22 cellular contexts compared by ENCODE assay signal in the genomic region with DNA sequence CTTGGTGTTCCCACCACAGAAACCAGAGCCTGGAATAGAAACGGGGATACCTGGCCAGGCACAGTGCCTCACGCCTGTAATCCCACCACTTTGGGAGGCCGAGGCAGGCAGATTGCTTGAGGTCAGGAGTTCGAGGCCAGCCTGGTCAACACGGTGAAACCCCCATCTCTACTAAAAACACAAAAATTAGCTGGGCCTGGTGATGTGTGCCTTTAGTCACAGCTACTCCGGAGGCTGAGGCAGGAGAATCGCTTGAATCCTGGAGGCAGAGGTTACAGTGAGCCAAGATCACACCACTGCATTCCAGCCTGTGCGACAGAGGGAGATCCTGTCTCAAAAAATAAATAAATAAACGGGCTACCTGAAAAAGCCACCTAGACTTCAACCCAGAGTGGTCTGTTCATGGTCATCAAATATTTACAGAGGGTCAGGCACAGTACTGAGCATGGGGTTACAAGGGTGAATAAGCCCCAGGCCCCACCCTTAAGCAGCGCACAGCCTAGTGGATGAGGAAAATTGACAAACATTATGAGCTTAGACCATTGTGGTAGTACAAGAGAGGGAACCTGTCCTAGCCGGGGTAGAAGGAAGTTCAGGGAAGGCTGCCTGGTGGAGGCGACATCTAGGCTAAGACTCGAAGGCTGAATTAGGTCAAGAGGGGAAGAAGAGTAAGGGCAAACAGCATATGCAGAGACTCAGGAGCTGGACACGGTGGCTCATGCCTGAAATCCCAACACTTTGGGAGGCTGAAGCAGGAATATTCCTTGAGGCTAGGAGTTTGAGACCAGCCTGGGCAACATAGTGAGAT. TPM values are rescaled to one million over a fixed set of nuclear protein-coding genes. Genes with fewer than 3 reads are reported as not detected.
DNase-seq lines count a peak whose midpoint lies in the region; ATAC-seq, FAIRE-seq and TF ChIP-seq lines count a peak whose summit lies in the region.
"Had no signal": no experiment of that assay in that cellular context is flagged by ENCODE, and none has a peak within 500 bp of the region (broad histone marks: within the 10 kb centered on the region; RNA-seq: fewer than 3 reads in every experiment).

No MANE protein-coding gene starts in this region.

- H3K4me3 ChIP-seq in liver (ENCODE audit: low read depth in 1 of 3, low read length in 3 of 3), result no peak overlapping the region
- H3K4me3 ChIP-seq: GM12878, GM23248, MG63, Peyer's patch had no signal

- no peak overlapping the region for H3K9ac ChIP-seq in liver (ENCODE audit: low read depth in 1 of 2, low read length in 2 of 2)
- H3K9ac ChIP-seq: GM23248 had no signal

- H3K27me3 ChIP-seq in liver (ENCODE audit: control insufficient read depth in 4 of 4, insufficient read depth in 4 of 4, low read length in 3 of 4), result no peaks in the 10 kb centered on the region
- H3K27me3 ChIP-seq: MG63, Peyer's patch had no signal

- WGBS in liver, result 45% methylated on average over 14 of the region's 14 CpGs

- no peak overlapping the region for H3K27ac ChIP-seq in liver (ENCODE audit: low read depth in 1 of 2, low read length in 2 of 2)
- H3K27ac ChIP-seq: GM23248, Peyer's patch had no signal

- peak overlapping the region; percentile 50 for H3K27ac Mint-ChIP-seq in stimulated activated effector memory CD8-positive, alpha-beta T cell treated with anti-CD3 and anti-CD28 coated beads, Interleukin-12 subunit alpha, Interleukin-12 subunit beta, amount 100 ng/mL, for 72 hours
- no peak overlapping the region for H3K27ac Mint-ChIP-seq in activated naive CD4-positive, alpha-beta T cell treated with anti-CD3 and anti-CD28 coated beads for 36 hours
- H3K27ac Mint-ChIP-seq: B cell had no signal

- no peaks in the 10 kb centered on the region for H3K9me3 Mint-ChIP-seq in stimulated activated effector memory CD8-positive, alpha-beta T cell treated with anti-CD3 and anti-CD28 coated beads, Interleukin-12 subunit alpha, Interleukin-12 subunit beta, amount 100 ng/mL, for 72 hours
- H3K9me3 Mint-ChIP-seq in activated naive CD4-positive, alpha-beta T cell treated with anti-CD3 and anti-CD28 coated beads for 36 hours, result no peaks in the 10 kb centered on the region
- H3K9me3 Mint-ChIP-seq: CD4-positive, alpha-beta memory T cell had no signal

- no peaks in the 10 kb centered on the region for H3K36me3 ChIP-seq in liver (ENCODE audit: control insufficient read depth in 4 of 4, insufficient read depth in 3 of 4, low read depth in 1 of 4, low read length in 3 of 4)
- H3K36me3 ChIP-seq: MG63, Peyer's patch had no signal

- no peaks in the 10 kb centered on the region for H3K27me3 Mint-ChIP-seq in activated naive CD4-positive, alpha-beta T cell treated with anti-CD3 and anti-CD28 coated beads for 36 hours (ENCODE audit: low read depth)
- H3K27me3 Mint-ChIP-seq: B cell; CD4-positive, alpha-beta memory T cell had no signal

- no peak for ATAC-seq in stimulated activated effector memory CD8-positive, alpha-beta T cell treated with anti-CD3 and anti-CD28 coated beads, Interleukin-12 subunit alpha, Interleukin-12 subunit beta, amount 100 ng/mL, for 72 hours
- ATAC-seq: GM12878, HCT116 had no signal

- no peaks in the 10 kb centered on the region for H3K36me3 Mint-ChIP-seq in stimulated activated effector memory CD8-positive, alpha-beta T cell treated with anti-CD3 and anti-CD28 coated beads, Interleukin-12 subunit alpha, Interleukin-12 subunit beta, amount 100 ng/mL, for 72 hours
- no peaks in the 10 kb centered on the region for H3K36me3 Mint-ChIP-seq in activated naive CD4-positive, alpha-beta T cell treated with anti-CD3 and anti-CD28 coated beads for 36 hours (ENCODE audit: low read depth)
- H3K36me3 Mint-ChIP-seq: CD4-positive, alpha-beta memory T cell had no signal

- H3K4me1 ChIP-seq in liver (ENCODE audit: control insufficient read depth in 4 of 4, insufficient read depth in 4 of 4, low read length in 3 of 4), result peaks cover 4 to 25% (median 17%) of the 10 kb centered on the region in 4 donors

- H3K4me3 Mint-ChIP-seq in stimulated activated effector memory CD8-positive, alpha-beta T cell treated with anti-CD3 and anti-CD28 coated beads, Interleukin-12 subunit alpha, Interleukin-12 subunit beta, amount 100 ng/mL, for 72 hours, result no peak overlapping the region
- no peak overlapping the region for H3K4me3 Mint-ChIP-seq in activated naive CD4-positive, alpha-beta T cell treated with anti-CD3 and anti-CD28 coated beads for 36 hours
- H3K4me3 Mint-ChIP-seq: B cell; CD4-positive, alpha-beta memory T cell had no signal

- DNase-seq in HuH-7 (ENCODE audit: low spot score) (peak; percentile 67), frontal cortex (ENCODE audit: low spot score in 2 of 2) (no peak)
- no peak for DNase-seq in stimulated activated effector memory CD8-positive, alpha-beta T cell treated with anti-CD3 and anti-CD28 coated beads, Interleukin-12 subunit alpha, Interleukin-12 subunit beta, amount 100 ng/mL, for 72 hours (ENCODE audit: low spot score in 2 of 2)
- DNase-seq in activated CD4-positive, alpha-beta T cell treated with anti-CD3 and anti-CD28 coated beads for 48 hours, result no peak
- no peak for DNase-seq in activated naive CD4-positive, alpha-beta T cell treated with anti-CD3 and anti-CD28 coated beads for 36 hours
- DNase-seq: CD4-positive, alpha-beta memory T cell; GDM1; GM23248; Karpas-422; MG63; NCI-H1092 treated with DMSO at 0.1 percent for 48 hours; NCI-H2081 treated with DMSO at 0.1 percent for 48 hours; NCI-H510A treated with DMSO at 0.1 percent for 48 hours; Peyer's patch; SIG-M5; SW 1271 had no signal

- TF ChIP-seq POLR2A in Raji (IDR thresholded peaks at IDR 0.05; ENCODE audit: insufficient read depth, low read depth, low read length), result peak; percentile 22; the same call in 1 of the 2 replicates

- CTCF ChIA-PET in activated naive CD4-positive, alpha-beta T cell treated with anti-CD3 and anti-CD28 coated beads for 36 hours (lab: Charles Lee), result interaction anchor here (1.4 to 1.5 kb wide), 2 partner anchors 37 to 43 kb away, joined by 3 read pairs; no protein-coding TSS in a partner anchor

- no peak for TF ChIP-seq RAD21 in liver (IDR thresholded peaks at IDR 0.05)

- no peaks in the 10 kb centered on the region for H3K4me1 Mint-ChIP-seq in stimulated activated effector memory CD8-positive, alpha-beta T cell treated with anti-CD3 and anti-CD28 coated beads, Interleukin-12 subunit alpha, Interleukin-12 subunit beta, amount 100 ng/mL, for 72 hours
- no peaks in the 10 kb centered on the region for H3K4me1 Mint-ChIP-seq in activated naive CD4-positive, alpha-beta T cell treated with anti-CD3 and anti-CD28 coated beads for 36 hours (ENCODE audit: low read depth)
- H3K4me1 Mint-ChIP-seq: B cell had no signal

- H3K9me3 ChIP-seq in liver (ENCODE audit: control insufficient read depth in 4 of 4, low read length in 3 of 4), result no peaks in the 10 kb centered on the region
- H3K9me3 ChIP-seq: MG63, Peyer's patch had no signal

- FAIRE-seq in frontal cortex (lab: Jason Lieb, UNC), result no peak
- FAIRE-seq: D721Med, GM12878 had no signal

- intact Hi-C loops in activated naive CD4-positive, alpha-beta T cell treated with anti-CD3 and anti-CD28 coated beads for 36 hours (cut with micrococcal nuclease), result no loop called here

- TF ChIP-seq CTCF in liver (IDR thresholded peaks at IDR 0.05; ENCODE audit: low read depth, low read length, missing input control), result no peak

TF ChIP-seq in liver, 16 proteins besides CTCF, POLR2A, EP300 and RAD21:
- TF ChIP-seq NR2F2 (IDR thresholded peaks at IDR 0.05) (no peak), ATF3 (IDR thresholded peaks at IDR 0.05) (no peak), TAF1 (conservative IDR thresholded peaks at IDR 0.05) (no peak), RXRA (IDR thresholded peaks at IDR 0.05) (peak; percentile 42 to 75), SP1 (IDR thresholded peaks at IDR 0.05) (peak; percentile 47), HNF4G (IDR thresholded peaks at IDR 0.05) (no peak), HNF4A (conservative IDR thresholded peaks at IDR 0.05) (peak; percentile 43 to 57)
- TF ChIP-seq, protein P1, sequence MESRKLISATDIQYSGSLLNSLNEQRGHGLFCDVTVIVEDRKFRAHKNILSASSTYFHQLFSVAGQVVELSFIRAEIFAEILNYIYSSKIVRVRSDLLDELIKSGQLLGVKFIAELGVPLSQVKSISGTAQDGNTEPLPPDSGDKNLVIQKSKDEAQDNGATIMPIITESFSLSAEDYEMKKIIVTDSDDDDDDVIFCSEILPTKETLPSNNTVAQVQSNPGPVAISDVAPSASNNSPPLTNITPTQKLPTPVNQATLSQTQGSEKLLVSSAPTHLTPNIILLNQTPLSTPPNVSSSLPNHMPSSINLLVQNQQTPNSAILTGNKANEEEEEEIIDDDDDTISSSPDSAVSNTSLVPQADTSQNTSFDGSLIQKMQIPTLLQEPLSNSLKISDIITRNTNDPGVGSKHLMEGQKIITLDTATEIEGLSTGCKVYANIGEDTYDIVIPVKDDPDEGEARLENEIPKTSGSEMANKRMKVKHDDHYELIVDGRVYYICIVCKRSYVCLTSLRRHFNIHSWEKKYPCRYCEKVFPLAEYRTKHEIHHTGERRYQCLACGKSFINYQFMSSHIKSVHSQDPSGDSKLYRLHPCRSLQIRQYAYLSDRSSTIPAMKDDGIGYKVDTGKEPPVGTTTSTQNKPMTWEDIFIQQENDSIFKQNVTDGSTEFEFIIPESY (IDR thresholded peaks at IDR 0.05), result no peak

RNA-seq across cellular contexts. Expression of gene PCIF1, which starts 7.2 kb away (rescaled TPM):
- 10 to 100 TPM; 11.5 TPM for total RNA-seq in liver
- polyA plus RNA-seq in liver, result 10 to 100 TPM in 1 of 2 donors, 1 to 10 TPM in 1; 9.2 to 12.4 TPM
- total RNA-seq in frontal cortex, result 9.0 TPM
- total RNA-seq in activated naive CD4-positive, alpha-beta T cell treated with anti-CD3 and anti-CD28 coated beads for 36 hours, result 10 to 100 TPM; 39.2 to 39.5 TPM

RNA-seq across cellular contexts. Expression of gene PLTP, which starts 15.3 kb away (rescaled TPM):
- total RNA-seq in liver (10 to 100 TPM; 66.5 to 69.5 TPM), frontal cortex (19.2 TPM)
- polyA plus RNA-seq in liver, result 10 to 100 TPM; 22.5 to 54.9 TPM
- 1 to 10 TPM; 4.3 to 4.8 TPM for total RNA-seq in activated naive CD4-positive, alpha-beta T cell treated with anti-CD3 and anti-CD28 coated beads for 36 hours

RNA-seq across cellular contexts. Expression of gene CTSA, which starts 36.1 kb away (rescaled TPM):
- total RNA-seq in liver (10 to 100 TPM; 45.6 to 48.1 TPM), frontal cortex (14.7 TPM)
- 100 to 1,000 TPM; 105 to 151 TPM for polyA plus RNA-seq in liver
- 10 to 100 TPM; 28.7 to 31.5 TPM for total RNA-seq in activated naive CD4-positive, alpha-beta T cell treated with anti-CD3 and anti-CD28 coated beads for 36 hours

RNA-seq across cellular contexts. Expression of gene NEURL2, which starts 36.3 kb away (rescaled TPM):
- 10 to 100 TPM in 1 of 2 donors, 1 to 10 TPM in 1; 4.1 to 14.5 TPM for total RNA-seq in liver
- polyA plus RNA-seq in liver, result 1 to 10 TPM; 3.7 to 6.2 TPM
- total RNA-seq in frontal cortex, result 3.3 TPM
- total RNA-seq in activated naive CD4-positive, alpha-beta T cell treated with anti-CD3 and anti-CD28 coated beads for 36 hours, result 1 to 10 TPM in 1 of 2 experiments, under 1 TPM in 1; 0.99 to 1.4 TPM

RNA-seq across cellular contexts. Expression of gene SPATA25, which starts 39.9 kb away (rescaled TPM):
- total RNA-seq in liver, result 1 to 10 TPM; 1.6 to 7.6 TPM
- under 1 TPM; 0.43 to 0.80 TPM for polyA plus RNA-seq in liver
- 2.0 TPM for total RNA-seq in frontal cortex
- total RNA-seq in activated naive CD4-positive, alpha-beta T cell treated with anti-CD3 and anti-CD28 coated beads for 36 hours, result under 1 TPM; 0.38 to 0.52 TPM
- total RNA-seq: GM23248 had no signal
- polyA plus RNA-seq: GM23248 had no signal
